12 cellular contexts compared by ENCODE assay signal in genomic region chr2:84486436-84487115, GRCh38. TPM values are rescaled to one million over a fixed set of nuclear protein-coding genes. Genes with fewer than 3 reads are reported as not detected.
DNase-seq lines count a peak whose midpoint lies in the region; ATAC-seq and TF ChIP-seq lines count a peak whose summit lies in the region.
"Had no signal": no experiment of that assay in that cellular context is flagged by ENCODE, and none has a peak within 500 bp of the region (broad histone marks: within the 10 kb centered on the region; RNA-seq: fewer than 3 reads in every experiment).

No MANE protein-coding gene starts in this region.

- TF ChIP-seq CTCF in VCaP (conservative IDR thresholded peaks at IDR 0.05) = no peak

- ATAC-seq in HG03457 (IDR thresholded peaks at IDR 0.05; ENCODE audit: unreplicated experiment) (no peak), GM18519 (IDR thresholded peaks at IDR 0.05; ENCODE audit: low FRiP score, unreplicated experiment) (no peak)

- H3K27ac ChIP-seq in VCaP = peak overlapping the region; percentile 96
- H3K27ac ChIP-seq: adrenal gland, thoracic aorta had no signal

- DNase-seq in SHP77 (lab: John Stamatoyannopoulos, UW) (peak; percentile 5 to 13), SHP77 treated with DMSO at 0.1 percent for 48 hours (lab: John Stamatoyannopoulos, UW) (no peak), kidney tubule cell (ENCODE audit: low spot score) (peak; percentile 84), ureter (ENCODE audit: low spot score) (peak; percentile 70), HCEC 1CT (no peak)
- DNase-seq: activated CD4-positive, alpha-beta memory T cell treated with anti-CD3 and anti-CD28 coated beads for 36 hours; stimulated activated CD4-positive, alpha-beta T cell treated with anti-CD3 and anti-CD28 coated beads, Interleukin-4, amount 100 ng/mL, for 1 hour had no signal

RNA-seq across cellular contexts. Expression of gene SUCLG1, which starts 27.5 kb away (rescaled TPM):
- 90.7 TPM for total RNA-seq in ureter

RNA-seq across cellular contexts. Expression of gene DNAH6, which starts 29.7 kb away (rescaled TPM):
- 2.2 TPM for total RNA-seq in ureter

Comparison
In these comparisons a context has a peak if more than half of its experiments do, and no peak if none do; other contexts are left out.
1. DNase-seq: peak in SHP77 (2 of 2), kidney tubule cell (single experiment) and ureter (single experiment); none in SHP77 treated with DMSO at 0.1 percent for 48 hours (single experiment) and HCEC 1CT (single experiment).